ENCODE assay signal across 8 cellular contexts in genomic region chr2:128275498-128276045, GRCh38.
"Had no signal": no experiment of that assay in that cellular context is flagged by ENCODE, and none has a peak within 500 bp of the region (broad histone marks: within the 10 kb centered on the region; RNA-seq: fewer than 3 reads in every experiment).

No MANE protein-coding gene starts in this region.

- H3K27me3 Mint-ChIP-seq: activated CD4-positive, alpha-beta memory T cell treated with anti-CD3 and anti-CD28 coated beads for 36 hours had no signal

- H3K27ac ChIP-seq: dorsolateral prefrontal cortex, foreskin keratinocyte, heart left ventricle had no signal

- H3K4me1 ChIP-seq: foreskin keratinocyte had no signal

- H3K27me3 ChIP-seq: dorsolateral prefrontal cortex, foreskin keratinocyte, heart left ventricle had no signal

- H3K4me3 Mint-ChIP-seq: activated CD4-positive, alpha-beta memory T cell treated with anti-CD3 and anti-CD28 coated beads for 36 hours had no signal

- ATAC-seq: activated naive CD4-positive, alpha-beta T cell treated with anti-CD3 and anti-CD28 coated beads, Interleukin-2, amount 50 U/mL, for 72 hours; foreskin keratinocyte; heart left ventricle had no signal

- H3K4me3 ChIP-seq: dorsolateral prefrontal cortex, heart left ventricle had no signal

- H3K27ac Mint-ChIP-seq: activated CD4-positive, alpha-beta memory T cell treated with anti-CD3 and anti-CD28 coated beads for 36 hours; activated naive CD4-positive, alpha-beta T cell treated with anti-CD3 and anti-CD28 coated beads, Interleukin-2, amount 50 U/mL, for 72 hours had no signal

- DNase-seq: activated CD4-positive, alpha-beta memory T cell treated with anti-CD3 and anti-CD28 coated beads for 36 hours; activated CD4-positive, CD25-positive, alpha-beta regulatory T cell treated with anti-CD3 and anti-CD28 coated beads, Interleukin-2, amount 50 U/mL, for 72 hours; anterior cingulate cortex; foreskin keratinocyte; stimulated activated naive CD4-positive, alpha-beta T cell treated with Interleukin-2 at 50 U/mL for 16 hours had no signal
